15 cellular contexts compared by ENCODE assay signal in the genomic region with DNA sequence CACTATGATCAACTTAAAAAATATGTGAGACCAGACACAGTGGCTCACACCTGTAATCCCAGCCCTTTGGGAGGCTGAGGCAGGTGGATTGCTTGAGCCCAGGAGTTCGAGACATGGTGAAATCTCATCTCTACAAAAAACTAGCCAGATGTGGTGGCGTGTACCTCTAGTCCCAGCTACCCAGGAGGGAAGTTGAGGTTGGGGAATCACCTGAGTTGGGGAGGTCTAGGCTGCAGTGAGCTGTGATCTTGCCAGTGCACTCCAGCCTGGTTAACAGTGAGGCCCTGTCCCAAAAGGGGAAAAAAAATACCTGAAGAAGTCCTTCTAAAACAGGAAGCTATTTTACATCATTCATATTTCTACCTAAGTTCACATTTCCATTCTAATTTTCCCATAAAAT.
DNase-seq lines count a peak whose midpoint lies in the region; ATAC-seq and TF ChIP-seq lines count a peak whose summit lies in the region.
"Had no signal": no experiment of that assay in that cellular context is flagged by ENCODE, and none has a peak within 500 bp of the region (broad histone marks: within the 10 kb centered on the region; RNA-seq: fewer than 3 reads in every experiment).

No MANE protein-coding gene starts in this region.

- no peaks in the 10 kb centered on the region for H3K27me3 Mint-ChIP-seq in stimulated activated naive CD8-positive, alpha-beta T cell treated with anti-CD3 and anti-CD28 coated beads, Interleukin-15, amount 100 ng/mL, for 72 hours

- 56 to 76% (median 70%) methylated on average over 2 of the region's 2 CpGs for WGBS in spleen, 5 donors

- peak; percentile 53 for ATAC-seq in stimulated activated naive CD8-positive, alpha-beta T cell treated with anti-CD3 and anti-CD28 coated beads, Interleukin-15, amount 100 ng/mL, for 72 hours
- ATAC-seq in stimulated activated naive CD8-positive, alpha-beta T cell treated with anti-CD3 and anti-CD28 coated beads, Interleukin-15, Interleukin-2, amounts not matched to agents 100 U/mL and 50 U/mL, for 24 hours: no peak
- peak; percentile 58 for ATAC-seq in HG02588 (IDR thresholded peaks at IDR 0.05; ENCODE audit: unreplicated experiment)
- ATAC-seq in HG03342 (IDR thresholded peaks at IDR 0.05; ENCODE audit: unreplicated experiment): peak; percentile 57
- ATAC-seq: right lobe of liver had no signal

- H3K4me1 ChIP-seq in spleen: peaks cover 0 to 13% (median 4%) of the 10 kb centered on the region in 6 donors
- H3K4me1 ChIP-seq: adrenal gland, thyroid gland had no signal

- TF ChIP-seq CTCF in spleen (IDR thresholded peaks at IDR 0.05 in 8 of 11, conservative IDR thresholded peaks at IDR 0.05 in 3 of 11): no peak

- DNase-seq in stimulated activated naive CD8-positive, alpha-beta T cell treated with anti-CD3 and anti-CD28 coated beads, Interleukin-15, amount 100 ng/mL, for 72 hours: no peak
- no peak for DNase-seq in stimulated activated naive CD8-positive, alpha-beta T cell treated with anti-CD3 and anti-CD28 coated beads, Interleukin-15, Interleukin-2, amounts not matched to agents 100 U/mL and 50 U/mL, for 24 hours
- no peak for DNase-seq in T-helper 2 cell
- DNase-seq in NCI-H1417 (lab: John Stamatoyannopoulos, UW): no peak
- no peak for DNase-seq in spleen
- DNase-seq in COLO668 (lab: John Stamatoyannopoulos, UW; ENCODE audit: unreplicated experiment): no peak
- DNase-seq: adrenal gland, natural killer cell, NCI-H2171, right lobe of liver, T-helper 9 cell, thyroid gland had no signal

- no peaks in the 10 kb centered on the region for H3K36me3 ChIP-seq in spleen
- H3K36me3 ChIP-seq: adrenal gland, right lobe of liver, thyroid gland had no signal

- H3K4me3 Mint-ChIP-seq in stimulated activated naive CD8-positive, alpha-beta T cell treated with anti-CD3 and anti-CD28 coated beads, Interleukin-15, amount 100 ng/mL, for 72 hours: no peak overlapping the region
- H3K4me3 Mint-ChIP-seq: natural killer cell had no signal

- H3K4me3 ChIP-seq in spleen: no peak overlapping the region
- H3K4me3 ChIP-seq: adrenal gland, K562, right lobe of liver, thyroid gland had no signal

- H3K9me3 Mint-ChIP-seq in stimulated activated naive CD8-positive, alpha-beta T cell treated with anti-CD3 and anti-CD28 coated beads, Interleukin-15, amount 100 ng/mL, for 72 hours: no peaks in the 10 kb centered on the region
- H3K9me3 Mint-ChIP-seq: natural killer cell had no signal

- peaks cover 15% of the 10 kb centered on the region for H3K4me1 Mint-ChIP-seq in stimulated activated naive CD8-positive, alpha-beta T cell treated with anti-CD3 and anti-CD28 coated beads, Interleukin-15, amount 100 ng/mL, for 72 hours

- no peak for TF ChIP-seq POLR2A in spleen (IDR thresholded peaks at IDR 0.05)

- H3K27me3 ChIP-seq in spleen (replicated peaks in 1 of 7): no peaks in the 10 kb centered on the region
- H3K27me3 ChIP-seq: adrenal gland, right lobe of liver, thyroid gland had no signal

- intact Hi-C loops in spleen (cut with DNase I; ENCODE audit: low total_unique reads): no loop called here

- peaks cover 0 to 3% (median 0%) of the 10 kb centered on the region in 8 donors for H3K9me3 ChIP-seq in spleen
- H3K9me3 ChIP-seq: adrenal gland, right lobe of liver, thyroid gland had no signal

- no peak overlapping the region for H3K27ac Mint-ChIP-seq in stimulated activated naive CD8-positive, alpha-beta T cell treated with anti-CD3 and anti-CD28 coated beads, Interleukin-15, amount 100 ng/mL, for 72 hours
- H3K27ac Mint-ChIP-seq: natural killer cell had no signal

- H3K27ac ChIP-seq in spleen: peak overlapping the region in 1 of 8 donors; percentile 14
- H3K27ac ChIP-seq: adrenal gland, right lobe of liver, thyroid gland had no signal
